In genomic region chr2:216551669-216552068, GRCh38 we compare ENCODE assay signal across 20 cellular contexts. TPM values are rescaled to one million over a fixed set of nuclear protein-coding genes. Genes with fewer than 3 reads are reported as not detected.
DNase-seq lines count a peak whose midpoint lies in the region; ATAC-seq, FAIRE-seq and TF ChIP-seq lines count a peak whose summit lies in the region.
"Had no signal": no experiment of that assay in that cellular context is flagged by ENCODE, and none has a peak within 500 bp of the region (broad histone marks: within the 10 kb centered on the region; RNA-seq: fewer than 3 reads in every experiment).

No MANE protein-coding gene starts in this region.

- H4K8ac ChIP-seq in mesendoderm (ENCODE audit: low read depth, low read length): no peak overlapping the region

- H3K9me3 ChIP-seq in HepG2 (ENCODE audit: low read length) (no peaks in the 10 kb centered on the region), right lobe of liver (no peaks in the 10 kb centered on the region), mammary epithelial cell (replicated peaks; ENCODE audit: insufficient read depth, low read length) (no peaks in the 10 kb centered on the region), lower lobe of right lung (no peaks in the 10 kb centered on the region)
- H3K9me3 ChIP-seq: Caco-2, HAP-1, neutrophil had no signal

- H3K36me3 ChIP-seq in HepG2 (replicated peaks in 1 of 2; ENCODE audit: control insufficient read depth in 1 of 2, insufficient read depth in 2 of 2, low read length in 2 of 2) (no peaks in the 10 kb centered on the region), right lobe of liver (no peaks in the 10 kb centered on the region), mammary epithelial cell (ENCODE audit: insufficient read depth, low read length) (no peaks in the 10 kb centered on the region), lower lobe of right lung (no peaks in the 10 kb centered on the region), mesendoderm (ENCODE audit: control insufficient read depth, insufficient read depth, low read length) (no peaks in the 10 kb centered on the region)
- H3K36me3 ChIP-seq: HAP-1, neutrophil had no signal

- H3K9ac ChIP-seq in HepG2 (ENCODE audit: insufficient read depth, low read depth, low read length) (no peak overlapping the region), mammary epithelial cell (ENCODE audit: insufficient read depth, low read length) (no peak overlapping the region), mesendoderm (ENCODE audit: low read length) (no peak overlapping the region)

- no peaks in the 10 kb centered on the region for H3K79me1 ChIP-seq in mesendoderm (ENCODE audit: low read length)

- no peak overlapping the region for H3K27ac ChIP-seq in HepG2 (ENCODE audit: extremely low read length, insufficient read depth, low read length)
- H3K27ac ChIP-seq in right lobe of liver: no peak overlapping the region
- H3K27ac ChIP-seq in mammary epithelial cell (ENCODE audit: insufficient read depth, low read depth, low read length): peak overlapping the region; percentile 69
- H3K27ac ChIP-seq in lower lobe of right lung: no peak overlapping the region
- H3K27ac ChIP-seq in mesendoderm (ENCODE audit: low read depth, low read length): no peak overlapping the region
- H3K27ac ChIP-seq: neutrophil had no signal

- no peak overlapping the region for H2AFZ ChIP-seq in HepG2 (ENCODE audit: low read length)
- peak overlapping the region; percentile 7 for H2AFZ ChIP-seq in mammary epithelial cell (ENCODE audit: low read depth, low read length)

- H3K4me1 ChIP-seq in HepG2 (ENCODE audit: insufficient read depth, low read length) (peaks cover 52% of the 10 kb centered on the region), right lobe of liver (no peaks in the 10 kb centered on the region), mammary epithelial cell (ENCODE audit: insufficient read depth, low read length) (peaks cover 73% of the 10 kb centered on the region), lower lobe of right lung (peaks cover 26% of the 10 kb centered on the region), mesendoderm (ENCODE audit: control insufficient read depth, low read depth, low read length) (peaks cover 4% of the 10 kb centered on the region)
- H3K4me1 ChIP-seq: Caco-2, HAP-1 had no signal

- no peak overlapping the region for H3K23ac ChIP-seq in mesendoderm (ENCODE audit: low read length)

- H4K20me1 ChIP-seq in HepG2 (ENCODE audit: insufficient read depth, low read length) (no peaks in the 10 kb centered on the region), mammary epithelial cell (ENCODE audit: insufficient read depth, low read length) (no peaks in the 10 kb centered on the region)

- no peak overlapping the region for H3K56ac ChIP-seq in mesendoderm (ENCODE audit: low read length)

- H2BK15ac ChIP-seq in mesendoderm (replicated peaks; ENCODE audit: low read depth): no peak overlapping the region

- H2BK120ac ChIP-seq in mesendoderm (ENCODE audit: low read depth, low read length): no peak overlapping the region

- in situ Hi-C loops in HepG2 (cut with HindIII; ENCODE audit: extremely low pct_ligation_motif_present, low pct_unique_long_range_greater_than_20kb): no loop called here
- in situ Hi-C loops in mammary epithelial cell (cut with MboI; ENCODE audit: low sequenced_read_pairs in 2 of 2): no loop called here

- no peak for TF ChIP-seq EP300 in HepG2 (IDR thresholded peaks at IDR 0.05; ENCODE audit: low read depth in 2 of 2, low read length in 2 of 2)
- TF ChIP-seq EP300 in HepG2 (CRISPR knock-in tag; IDR thresholded peaks at IDR 0.05; ENCODE audit: borderline replicate concordance): no peak

- TF ChIP-seq POLR2A in HepG2 (IDR thresholded peaks at IDR 0.05; ENCODE audit: insufficient read depth in 1 of 2, low read depth in 2 of 2, low read length in 2 of 2): no peak
- no peak for TF ChIP-seq POLR2A in right lobe of liver (IDR thresholded peaks at IDR 0.05)

- ATAC-seq in HepG2 (no peak), right lobe of liver (no peak), lower lobe of right lung (peak; percentile 10 to 15), GM18519 (IDR thresholded peaks at IDR 0.05; ENCODE audit: low FRiP score, unreplicated experiment) (no peak), HG03280 (IDR thresholded peaks at IDR 0.05; ENCODE audit: unreplicated experiment) (no peak)
- ATAC-seq: Right ventricle myocardium inferior; stimulated activated memory B cell treated with anti-CD40 and anti-IgM and Interleukin-4, amounts not matched to agents 10 μg/mL and 1 μg/mL and 100 μg/mL, for 72 hours had no signal

- no peak for DNase-seq in HepG2 (ENCODE audit: low spot score)
- DNase-seq in right lobe of liver: no peak
- DNase-seq in mammary epithelial cell: peak; percentile 78
- DNase-seq in lower lobe of right lung: no peak
- DNase-seq in mesendoderm: no peak
- no peak for DNase-seq in NCI-H446 (lab: John Stamatoyannopoulos, UW)
- DNase-seq: activated CD4-positive, alpha-beta T cell treated with anti-CD3 and anti-CD28 coated beads for 48 hours; Caco-2; Karpas-422; NCI-H187; NCI-H774; T-helper 9 cell had no signal

- WGBS in HepG2 (ENCODE audit: low lambda C conversion rate): 85% methylated on average over 4 of the region's 4 CpGs
- WGBS in right lobe of liver (ENCODE audit: insufficient coverage, low coverage, low lambda C conversion rate, missing lambda C conversion rate): 81% methylated on average over 4 of the region's 4 CpGs
- 19% methylated on average over 4 of the region's 4 CpGs for WGBS in mammary epithelial cell (ENCODE audit: low coverage, missing lambda C conversion rate)
- no CpG with 5 or more reads among the region's 4 CpGs for WGBS in mesendoderm (ENCODE audit: extremely low coverage, insufficient coverage, low lambda C conversion rate)

- H2BK5ac ChIP-seq in mesendoderm (ENCODE audit: low read length): no peak overlapping the region

- no peak overlapping the region for H3K4ac ChIP-seq in mesendoderm (ENCODE audit: low read depth, low read length)

- H2AK5ac ChIP-seq in mesendoderm (ENCODE audit: low read length): no peak overlapping the region

- H4K5ac ChIP-seq in mesendoderm (ENCODE audit: low read length): no peak overlapping the region

- no peak for TF ChIP-seq RAD21 in HepG2 (CRISPR knock-in tag; IDR thresholded peaks at IDR 0.05)

- dilution Hi-C loops in mammary epithelial cell (cut with HindIII; ENCODE audit: low sequenced_read_pairs): no loop called here

- no TSS peak for BruUV-seq in HepG2 (replicated peaks; lab: Mats Ljungman, UMichigan)
- no TSS peak for BruUV-seq in mammary epithelial cell (replicated peaks; lab: Mats Ljungman, UMichigan)

- H3K79me2 ChIP-seq in HepG2 (ENCODE audit: insufficient read depth, low read length) (no peaks in the 10 kb centered on the region), mammary epithelial cell (ENCODE audit: insufficient read depth, low read length) (no peaks in the 10 kb centered on the region), mesendoderm (ENCODE audit: control insufficient read depth, insufficient read depth, low read length) (no peaks in the 10 kb centered on the region)

- H3K4me3 ChIP-seq in HepG2 (replicated peaks in 1 of 3; ENCODE audit: insufficient read depth in 1 of 3, low read depth in 2 of 3, low read length in 3 of 3) (no peak overlapping the region), right lobe of liver (no peak overlapping the region), mammary epithelial cell (replicated peaks in 1 of 3; ENCODE audit: insufficient read depth in 1 of 3, low read depth in 2 of 3, low read length in 3 of 3) (no peak overlapping the region), lower lobe of right lung (no peak overlapping the region), mesendoderm (ENCODE audit: low read length) (no peak overlapping the region)
- H3K4me3 ChIP-seq: HAP-1, lung, skin epidermis had no signal

- H3K18ac ChIP-seq in mesendoderm (ENCODE audit: low read length): no peak overlapping the region

- FAIRE-seq in HepG2 (lab: Jason Lieb, UNC): no peak

- intact Hi-C loops in HepG2 (cut with micrococcal nuclease; ENCODE audit: unreplicated experiment) (no loop called here), right lobe of liver (cut with DNase I) (no loop called here), mammary epithelial cell (cut with micrococcal nuclease) (loop anchor here (2.0 to 5.0 kb wide), 2 partner anchors 19 to 46 kb away; no protein-coding TSS in a partner anchor), lower lobe of right lung (cut with DNase I) (no loop called here)

- H3K27me3 ChIP-seq in HepG2 (ENCODE audit: control insufficient read depth in 1 of 2, insufficient read depth in 2 of 2, low read length in 2 of 2): no peaks in the 10 kb centered on the region
- H3K27me3 ChIP-seq in right lobe of liver: no peaks in the 10 kb centered on the region
- H3K27me3 ChIP-seq in mammary epithelial cell (ENCODE audit: insufficient read depth, low read length): no peaks in the 10 kb centered on the region
- H3K27me3 ChIP-seq in lower lobe of right lung (ENCODE audit: low read depth): no peaks in the 10 kb centered on the region
- H3K27me3 ChIP-seq in mesendoderm (ENCODE audit: insufficient read depth, low read length, poor library complexity): no peaks in the 10 kb centered on the region

- TF ChIP-seq CTCF in HepG2 (CRISPR knock-in tag; IDR thresholded peaks at IDR 0.05) (no peak), right lobe of liver (IDR thresholded peaks at IDR 0.05) (no peak), mammary epithelial cell (conservative IDR thresholded peaks at IDR 0.05 in 1 of 2, IDR thresholded peaks at IDR 0.05 in 1 of 2; ENCODE audit: extremely low read depth in 1 of 2, insufficient read depth in 1 of 2, low read depth in 1 of 2, low read length in 2 of 2) (no peak), lower lobe of right lung (IDR thresholded peaks at IDR 0.05) (no peak)

- CTCF ChIA-PET in HepG2 (lab: Yijun Ruan, JAX; ENCODE audit: low intra/inter-chr PET ratio, low total read pairs): no interaction called here
- CTCF ChIA-PET in mammary epithelial cell (lab: Charles Lee; ENCODE audit: low non-redundant PET): no interaction called here

- POLR2A ChIA-PET in HepG2 (lab: Yijun Ruan, JAX): no interaction called here

- no peak overlapping the region for H3K4me2 ChIP-seq in HepG2 (ENCODE audit: low read depth, low read length)
- peak overlapping the region; percentile 68 for H3K4me2 ChIP-seq in mammary epithelial cell (ENCODE audit: insufficient read depth, low read depth, low read length)
- H3K4me2 ChIP-seq in mesendoderm (ENCODE audit: low read length): no peak overlapping the region

RNA-seq across cellular contexts. Expression of gene RPL37A, which starts 53.0 kb away (rescaled TPM):
- total RNA-seq in HepG2 (2016; rRNA removed; fragmentation: Illumina TruSeq; extraction: Trizol) (6,902 and 7,071 TPM in 2 replicates), right lobe of liver (100 to 1,000 TPM; 383 to 894 (median 710) TPM), mammary epithelial cell (1,000 to 10,000 TPM in 1 of 2 donors, 100 to 1,000 TPM in 1; 855 to 2,728 TPM), lower lobe of right lung (1,974 TPM)
- 11,484 and 12,287 TPM in 2 replicates for total RNA-seq in HepG2 (2016; cell fraction: cytosol; rRNA removed; fragmentation: Illumina TruSeq; extraction: Trizol; ENCODE audit: low read depth)
- total RNA-seq in HepG2 (2016; cell fraction: insoluble cytoplasmic fraction; rRNA removed; fragmentation: Illumina TruSeq; extraction: Trizol): 6,918 and 7,424 TPM in 2 replicates
- total RNA-seq in HepG2 (2016; cell fraction: membrane; rRNA removed; fragmentation: Illumina TruSeq; extraction: Trizol): 16,795 and 17,457 TPM in 2 replicates
- total RNA-seq in HepG2 (2016; cell fraction: nucleus; rRNA removed; fragmentation: Illumina TruSeq; extraction: Trizol): 2,427 and 2,707 TPM in 2 replicates
- polyA plus RNA-seq in HepG2 (2011; rRNA removed) (7,317 and 7,910 TPM in 2 replicates), mammary epithelial cell (1,666 TPM)
- 3,435 and 3,576 TPM in 2 replicates for polyA plus RNA-seq in HepG2 (2011; cell fraction: cytosol; rRNA removed)
- 934 and 1,174 TPM in 2 replicates for polyA plus RNA-seq in HepG2 (2011; cell fraction: nucleus; rRNA removed)
- polyA plus RNA-seq in HepG2 (2012): 7,692 and 8,090 TPM in 2 replicates
- 11,969 and 13,234 TPM in 2 replicates for polyA plus RNA-seq in HepG2 (2016; cell fraction: cytosol; fragmentation: Illumina TruSeq; extraction: Trizol; ENCODE audit: low read depth)
- 6,005 and 6,067 TPM in 2 replicates for polyA plus RNA-seq in HepG2 (2016; cell fraction: insoluble cytoplasmic fraction; fragmentation: Illumina TruSeq; extraction: Trizol; ENCODE audit: low read depth)
- 14,650 and 14,956 TPM in 2 replicates for polyA plus RNA-seq in HepG2 (2016; cell fraction: membrane; fragmentation: Illumina TruSeq; extraction: Trizol; ENCODE audit: low read depth)
- polyA plus RNA-seq in HepG2 (2016; cell fraction: nucleus; fragmentation: Illumina TruSeq; extraction: Trizol; ENCODE audit: insufficient read depth, low read depth): 4,147 and 4,271 TPM in 2 replicates
- polyA minus RNA-seq in HepG2 (2011; rRNA and poly(A)+ RNA removed; ENCODE audit: low replicate concordance): 537 and 682 TPM in 2 replicates
- 1,971 TPM in 2 replicates for polyA minus RNA-seq in HepG2 (2011; cell fraction: cytosol; rRNA and poly(A)+ RNA removed)
- polyA minus RNA-seq in HepG2 (2011; cell fraction: nucleus; rRNA and poly(A)+ RNA removed): 601 and 721 TPM in 2 replicates
- polyA minus RNA-seq in mammary epithelial cell: 996 TPM
- 10,990 TPM for polyA plus RNA-seq in mesendoderm (2013, experiment 1 of 2)
- 10,919 TPM for polyA plus RNA-seq in mesendoderm (2013, experiment 2 of 2)

Comparison
In these comparisons a context has a peak if more than half of its experiments do, and no peak if none do; other contexts are left out.
1. ATAC-seq: peak in lower lobe of right lung (2 of 2); none in HepG2 (single experiment), right lobe of liver (0 of 4), GM18519 (single experiment) and HG03280 (single experiment).